ENCODE assay signal across 1 cellular context in genomic region chr5:72557147-72557501, GRCh38.
TF ChIP-seq lines count a peak whose summit lies in the region.

No MANE protein-coding gene starts in this region.

TF ChIP-seq in GM12878, 131 proteins besides CTCF, POLR2A, EP300 and RAD21 (continued from another document):
- TF ChIP-seq ZBTB40 (IDR thresholded peaks at IDR 0.05; ENCODE audit: borderline replicate concordance) (no peak), ATF3 (IDR thresholded peaks at IDR 0.05; ENCODE audit: borderline replicate concordance, extremely low read depth, low read depth, low read length) (no peak), EZH2 (IDR thresholded peaks at IDR 0.05; ENCODE audit: borderline replicate concordance, control insufficient read depth, low read depth, low read length) (no peak), ZBTB4 (CRISPR knock-in tag; IDR thresholded peaks at IDR 0.05) (no peak), NR2C2 (IDR thresholded peaks at IDR 0.05; ENCODE audit: borderline replicate concordance, control insufficient read depth, insufficient read length, low read depth) (no peak), CREM (IDR thresholded peaks at IDR 0.05; ENCODE audit: low read depth) (no peak), MTA2 (IDR thresholded peaks at IDR 0.05; ENCODE audit: low read depth) (no peak), ETV6 (conservative IDR thresholded peaks at IDR 0.05 in 1 of 2, IDR thresholded peaks at IDR 0.05 in 1 of 2; ENCODE audit: borderline replicate concordance in 1 of 2, low read depth in 1 of 2) (no peak)
